In genomic region chr3:197750396-197750831, GRCh38 we compare ENCODE assay signal across 1 cellular context.
TF ChIP-seq lines count a peak whose summit lies in the region.

No MANE protein-coding gene starts in this region.

TF ChIP-seq in H1, 55 proteins besides CTCF, POLR2A, EP300 and RAD21 (continued from another document):
- TF ChIP-seq RXRA (IDR thresholded peaks at IDR 0.05; ENCODE audit: insufficient read depth, low read depth, low read length) (no peak), SAP30 (IDR thresholded peaks at IDR 0.05; ENCODE audit: insufficient read depth, insufficient replicate concordance, low read length) (no peak), CBX5 (IDR thresholded peaks at IDR 0.05; ENCODE audit: low read depth, low read length) (no peak), BRCA1 (IDR thresholded peaks at IDR 0.05; ENCODE audit: low read depth, low read length) (no peak), TAF7 (optimal IDR thresholded peaks at IDR 0.05; ENCODE audit: borderline replicate concordance, low read depth, low read length) (no peak), SIN3A (conservative IDR thresholded peaks at IDR 0.05 in 1 of 2, IDR thresholded peaks at IDR 0.05 in 1 of 2; ENCODE audit: low read depth in 1 of 2, low read length in 2 of 2) (0 out of 4 replicates have a peak, but pooled peaks of 1 of the 2 experiments have one; percentile 28)
